Comparison of ENCODE assay signal across 17 cellular contexts in genomic region chr15:60772395-60773120, GRCh38.
"Had no signal": no experiment of that assay in that cellular context is flagged by ENCODE, and none has a peak within 500 bp of the region (broad histone marks: within the 10 kb centered on the region; RNA-seq: fewer than 3 reads in every experiment).

No MANE protein-coding gene starts in this region.

- H3K27me3 ChIP-seq: body of pancreas, suprapubic skin, transverse colon, vagina had no signal

- H3K27ac ChIP-seq: body of pancreas, suprapubic skin, transverse colon, vagina had no signal

- H3K27me3 Mint-ChIP-seq: stimulated activated naive CD8-positive, alpha-beta T cell treated with anti-CD3 and anti-CD28 coated beads, Interleukin-15, Interleukin-2, amounts not matched to agents 100 ng/mL and 50 ng/mL, for 24 hours had no signal

- FAIRE-seq: islet of Langerhans had no signal

- H3K36me3 ChIP-seq: suprapubic skin, transverse colon, vagina had no signal

- H3K4me3 ChIP-seq: body of pancreas, suprapubic skin, transverse colon, vagina had no signal

- H3K4me1 ChIP-seq: body of pancreas, transverse colon, vagina had no signal

- H3K9me3 ChIP-seq: body of pancreas, suprapubic skin, transverse colon, vagina had no signal

- H3K4me3 Mint-ChIP-seq: activated CD8-positive, alpha-beta T cell treated with anti-CD3 and anti-CD28 coated beads, Interleukin-2, amount 10 ng/mL, durations not matched to agents 7 days and 5 days; activated naive CD8-positive, alpha-beta T cell treated with anti-CD3 and anti-CD28 coated beads, Interleukin-2, amount 10 ng/mL, durations not matched to agents 7 days and 5 days; activated T-helper 1 cell treated with anti-CD3 and anti-CD28 coated beads, Interleukin-12 subunit alpha, Interleukin-12 subunit beta, Interleukin-2, Interleukin-4 antibody, amounts not matched to agents 30 ng/mL and 10 ng/mL and 1 ng/mL, durations not matched to agents 14 hours and 24 hours and 36 hours; nephron; stimulated activated naive CD8-positive, alpha-beta T cell treated with anti-CD3 and anti-CD28 coated beads, Interleukin-15, Interleukin-2, amounts not matched to agents 100 ng/mL and 50 ng/mL, for 24 hours had no signal

- H3K27ac Mint-ChIP-seq: activated CD8-positive, alpha-beta T cell treated with anti-CD3 and anti-CD28 coated beads, Interleukin-2, amount 10 ng/mL, durations not matched to agents 7 days and 5 days; activated naive CD8-positive, alpha-beta T cell treated with anti-CD3 and anti-CD28 coated beads, Interleukin-2, amount 10 ng/mL, durations not matched to agents 7 days and 5 days; activated T-helper 1 cell treated with anti-CD3 and anti-CD28 coated beads, Interleukin-12 subunit alpha, Interleukin-12 subunit beta, Interleukin-2, Interleukin-4 antibody, amounts not matched to agents 30 ng/mL and 10 ng/mL and 1 ng/mL, durations not matched to agents 14 hours and 24 hours and 36 hours; nephron; stimulated activated naive CD8-positive, alpha-beta T cell treated with anti-CD3 and anti-CD28 coated beads, Interleukin-15, Interleukin-2, amounts not matched to agents 100 ng/mL and 50 ng/mL, for 24 hours had no signal

- DNase-seq: activated CD4-positive, alpha-beta T cell treated with anti-CD3 and anti-CD28 coated beads for 4 hours; activated CD8-positive, alpha-beta memory T cell treated with anti-CD3 and anti-CD28 coated beads, Interleukin-2, amount 50 U/mL, for 4 hours; activated CD8-positive, alpha-beta T cell treated with anti-CD3 and anti-CD28 coated beads, Interleukin-2, amount 10 ng/mL, durations not matched to agents 7 days and 5 days; activated naive CD8-positive, alpha-beta T cell treated with anti-CD3 and anti-CD28 coated beads, Interleukin-2, amount 10 ng/mL, durations not matched to agents 7 days and 5 days; body of pancreas; hippocampal formation; midbrain; retina; T-helper 2 cell; transverse colon had no signal

- H3K4me1 Mint-ChIP-seq: activated naive CD8-positive, alpha-beta T cell treated with anti-CD3 and anti-CD28 coated beads, Interleukin-2, amount 10 ng/mL, durations not matched to agents 7 days and 5 days; nephron had no signal

- ATAC-seq: activated CD8-positive, alpha-beta T cell treated with anti-CD3 and anti-CD28 coated beads, Interleukin-2, amount 10 ng/mL, durations not matched to agents 7 days and 5 days; body of pancreas; left lobe of liver had no signal
